Comparison of ENCODE assay signal across 15 cellular contexts in the genomic region with DNA sequence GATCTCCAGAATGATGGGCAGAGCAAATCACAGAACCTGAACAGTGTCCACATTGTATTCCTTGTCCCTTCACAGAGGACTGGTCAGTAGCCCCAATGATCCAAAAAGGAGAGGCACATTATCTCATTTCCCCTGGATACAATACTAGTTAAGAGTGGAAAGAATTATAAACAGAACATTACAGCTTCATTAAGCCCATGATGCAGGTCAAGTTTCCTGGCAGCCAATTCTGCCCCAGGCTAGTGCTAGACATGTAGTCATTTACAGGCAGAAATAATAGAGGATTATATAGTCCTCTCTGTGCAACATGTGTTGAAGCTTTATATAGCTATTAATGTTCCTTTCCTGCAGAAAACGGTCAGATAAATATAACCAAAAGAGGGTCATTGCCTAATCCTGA.
A peak's percentile ranks its signal among the peaks of the same experiment; 100 is the strongest.
DNase-seq lines count a peak whose midpoint lies in the region; ATAC-seq and TF ChIP-seq lines count a peak whose summit lies in the region.
"Had no signal": no experiment of that assay in that cellular context is flagged by ENCODE, and none has a peak within 500 bp of the region (broad histone marks: within the 10 kb centered on the region; RNA-seq: fewer than 3 reads in every experiment).

No MANE protein-coding gene starts in this region.

- in situ Hi-C loops in HAP-1 (cut with MboI; ENCODE audit: low sequenced_read_pairs) = no loop called here

- WGBS in thyroid gland, 2 donors = 50 to 75% methylated on average over 1 of the region's 1 CpG

- no peak overlapping the region for H3K9ac ChIP-seq in colonic mucosa (ENCODE audit: low read depth in 2 of 2, low read length in 2 of 2)

- H3K4me3 ChIP-seq in BE2C (ENCODE audit: low read depth, low read length) = no peak overlapping the region
- H3K4me3 ChIP-seq in HAP-1 = no peak overlapping the region
- no peak overlapping the region for H3K4me3 ChIP-seq in fibroblast of mammary gland (ENCODE audit: control insufficient read depth, low read depth, low read length)
- H3K4me3 ChIP-seq in thyroid gland (replicated peaks in 1 of 3) = no peak overlapping the region
- no peak overlapping the region for H3K4me3 ChIP-seq in colonic mucosa
- H3K4me3 ChIP-seq: ascending aorta, prostate gland, upper lobe of left lung had no signal

- TF ChIP-seq POLR2A in thyroid gland (IDR thresholded peaks at IDR 0.05) = no peak

- no peak for TF ChIP-seq CTCF in BE2C (IDR thresholded peaks at IDR 0.05; ENCODE audit: low read depth, low read length)
- TF ChIP-seq CTCF in fibroblast of mammary gland (conservative IDR thresholded peaks at IDR 0.05; ENCODE audit: control insufficient read depth, insufficient read depth, low read depth, low read length) = no peak
- no peak for TF ChIP-seq CTCF in thyroid gland (IDR thresholded peaks at IDR 0.05)
- TF ChIP-seq CTCF in colonic mucosa (IDR thresholded peaks at IDR 0.05) = no peak

- no peaks in the 10 kb centered on the region for H3K4me1 ChIP-seq in BE2C
- no peaks in the 10 kb centered on the region for H3K4me1 ChIP-seq in HAP-1
- no peaks in the 10 kb centered on the region for H3K4me1 ChIP-seq in thyroid gland
- no peaks in the 10 kb centered on the region for H3K4me1 ChIP-seq in colonic mucosa
- H3K4me1 ChIP-seq: ascending aorta, prostate gland, upper lobe of left lung had no signal

- ATAC-seq in HG03159 (IDR thresholded peaks at IDR 0.05; ENCODE audit: unreplicated experiment) = no peak

- intact Hi-C loops in thyroid gland (cut with DNase I) = no loop called here
- intact Hi-C loops in colonic mucosa (cut with DNase I) = no loop called here

- H3K9me3 ChIP-seq in BE2C (no peaks in the 10 kb centered on the region), HAP-1 (no peaks in the 10 kb centered on the region), thyroid gland (no peaks in the 10 kb centered on the region), colonic mucosa (no peaks in the 10 kb centered on the region)
- H3K9me3 ChIP-seq: ascending aorta, prostate gland, upper lobe of left lung had no signal

- H3K27me3 ChIP-seq in BE2C (no peaks in the 10 kb centered on the region), HAP-1 (ENCODE audit: low read depth) (peaks cover 5% of the 10 kb centered on the region; the same call in 1 of the 2 replicates), thyroid gland (no peaks in the 10 kb centered on the region), colonic mucosa (no peaks in the 10 kb centered on the region)
- H3K27me3 ChIP-seq: ascending aorta, upper lobe of left lung had no signal

- H3K27ac ChIP-seq in thyroid gland = no peak overlapping the region
- no peak overlapping the region for H3K27ac ChIP-seq in colonic mucosa
- H3K27ac ChIP-seq: ascending aorta, prostate gland, upper lobe of left lung had no signal

- H3K36me3 ChIP-seq in BE2C (no peaks in the 10 kb centered on the region), HAP-1 (replicated peaks) (no peaks in the 10 kb centered on the region), thyroid gland (no peaks in the 10 kb centered on the region), colonic mucosa (no peaks in the 10 kb centered on the region)
- H3K36me3 ChIP-seq: prostate gland, upper lobe of left lung had no signal

- DNase-seq in BE2C = peak; percentile 14
- DNase-seq in HAP-1 (ENCODE audit: low spot score in 2 of 2) = peak; percentile 48 to 52
- peak; percentile 43 for DNase-seq in NCI-H748 (lab: John Stamatoyannopoulos, UW; ENCODE audit: unreplicated experiment)
- DNase-seq in fibroblast of mammary gland (ENCODE audit: low read depth) = peak; percentile 12
- no peak for DNase-seq in NCI-H2171 treated with DMSO at 0.1 percent for 48 hours (lab: John Stamatoyannopoulos, UW)
- DNase-seq in thyroid gland = no peak
- no peak for DNase-seq in colonic mucosa
- DNase-seq: activated CD4-positive, alpha-beta T cell treated with anti-CD3 and anti-CD28 coated beads, Interleukin-2, amount 50 U/mL, for 48 hours; kidney glomerular epithelial cell; NCI-H187 treated with DMSO at 0.1 percent for 48 hours; stimulated activated CD4-positive, alpha-beta T cell treated with anti-CD3 and anti-CD28 coated beads, Interleukin-2, amount 100 ng/mL, for 24 hours; upper lobe of left lung had no signal

Comparison
In these comparisons a context has a peak if more than half of its experiments do, and no peak if none do; other contexts are left out.
1. DNase-seq: peak in BE2C (single experiment), HAP-1 (2 of 2), NCI-H748 (single experiment) and fibroblast of mammary gland (single experiment); none in NCI-H2171 treated with DMSO at 0.1 percent for 48 hours (single experiment), thyroid gland (0 of 2) and colonic mucosa (single experiment).